In the genomic region with DNA sequence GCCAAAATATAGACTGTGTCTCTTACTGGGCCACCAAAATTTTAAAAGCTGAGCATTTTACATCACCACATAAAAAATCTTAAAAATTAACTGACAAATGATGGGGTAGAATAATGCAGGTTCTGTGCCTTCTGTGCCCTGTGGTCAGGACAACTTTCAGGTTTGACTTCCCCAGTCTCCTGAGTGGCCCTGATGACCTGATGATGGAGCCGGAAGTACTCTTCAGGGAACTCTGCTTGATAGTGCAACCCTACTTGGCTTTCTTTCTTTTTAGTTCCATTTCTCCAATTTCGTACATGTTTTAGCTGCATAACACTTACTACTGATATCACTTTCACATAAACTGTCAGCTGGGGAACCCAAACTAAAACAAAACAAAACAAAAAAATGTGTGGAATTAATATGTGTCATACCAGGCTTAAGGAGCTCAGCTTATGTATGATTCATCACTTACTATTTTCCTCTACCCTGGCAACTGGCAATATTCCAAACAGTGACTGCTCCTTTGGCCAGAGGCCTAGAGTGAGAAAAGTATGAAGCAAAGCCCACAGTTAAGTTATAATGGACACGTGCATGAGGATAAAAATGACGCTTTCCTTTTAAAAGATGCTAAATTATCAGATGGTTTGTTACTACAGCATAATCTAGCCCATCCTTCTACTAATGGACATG, we compare ENCODE assay signal across 9 cellular contexts.
DNase-seq lines count a peak whose midpoint lies in the region; ATAC-seq and TF ChIP-seq lines count a peak whose summit lies in the region.
"Had no signal": no experiment of that assay in that cellular context is flagged by ENCODE, and none has a peak within 500 bp of the region (broad histone marks: within the 10 kb centered on the region; RNA-seq: fewer than 3 reads in every experiment).

No MANE protein-coding gene starts in this region.

- no peaks in the 10 kb centered on the region for H4K20me1 ChIP-seq in smooth muscle cell (ENCODE audit: low read depth)
- H4K20me1 ChIP-seq in MM.1S (ENCODE audit: insufficient read depth, low read length), result no peaks in the 10 kb centered on the region

- H3K36me3 ChIP-seq in smooth muscle cell (ENCODE audit: low read depth), result no peaks in the 10 kb centered on the region
- no peaks in the 10 kb centered on the region for H3K36me3 ChIP-seq in MM.1S (replicated peaks; ENCODE audit: insufficient read depth, low read length)

- no peak overlapping the region for H3K4me3 Mint-ChIP-seq in effector memory CD8-positive, alpha-beta T cell

- H2AFZ ChIP-seq in smooth muscle cell (ENCODE audit: low read depth) (no peak overlapping the region), MM.1S (ENCODE audit: low read length) (no peak overlapping the region)

- H3K9me3 ChIP-seq in smooth muscle cell (replicated peaks; ENCODE audit: low read depth) (no peaks in the 10 kb centered on the region), MM.1S (replicated peaks; ENCODE audit: insufficient read depth, low read length) (no peaks in the 10 kb centered on the region)

- H3K79me2 ChIP-seq in smooth muscle cell (ENCODE audit: low read depth), result no peaks in the 10 kb centered on the region
- no peaks in the 10 kb centered on the region for H3K79me2 ChIP-seq in MM.1S (ENCODE audit: low read length)

- H3F3A ChIP-seq in smooth muscle cell (ENCODE audit: low read depth) (no peaks in the 10 kb centered on the region), MM.1S (ENCODE audit: insufficient read depth, low read length) (no peaks in the 10 kb centered on the region)

- no peaks in the 10 kb centered on the region for H3K36me3 Mint-ChIP-seq in effector memory CD8-positive, alpha-beta T cell (ENCODE audit: insufficient read depth)

- no peaks in the 10 kb centered on the region for H3K4me1 Mint-ChIP-seq in effector memory CD8-positive, alpha-beta T cell (ENCODE audit: low read depth in 2 of 2)

- H3K4me3 ChIP-seq in foreskin fibroblast (ENCODE audit: low read depth in 1 of 2, low read length in 2 of 2) (no peak overlapping the region), smooth muscle cell (no peak overlapping the region), MM.1S (ENCODE audit: low read length) (no peak overlapping the region)

- H3K4me2 ChIP-seq in smooth muscle cell (peak overlapping the region; percentile 59), MM.1S (ENCODE audit: low read depth, low read length) (no peak overlapping the region)

- H3K27me3 ChIP-seq in smooth muscle cell (ENCODE audit: low read depth), result no peaks in the 10 kb centered on the region
- no peaks in the 10 kb centered on the region for H3K27me3 ChIP-seq in MM.1S (replicated peaks; ENCODE audit: insufficient read depth, low read length)

- H3K27ac ChIP-seq in smooth muscle cell (ENCODE audit: low read depth) (peak overlapping the region; percentile 98), MM.1S (ENCODE audit: low read length) (no peak overlapping the region)

- H3K9me2 ChIP-seq in MM.1S (replicated peaks; ENCODE audit: insufficient read depth, low read length), result no peaks in the 10 kb centered on the region

- no peak overlapping the region for H3K27ac Mint-ChIP-seq in effector memory CD8-positive, alpha-beta T cell

- no peak for ATAC-seq in effector memory CD8-positive, alpha-beta T cell (replicated peaks)

- no peaks in the 10 kb centered on the region for H3K4me1 ChIP-seq in smooth muscle cell (ENCODE audit: low read depth)
- no peaks in the 10 kb centered on the region for H3K4me1 ChIP-seq in MM.1S (ENCODE audit: low read length)

- H3K27me3 Mint-ChIP-seq in effector memory CD8-positive, alpha-beta T cell, result no peaks in the 10 kb centered on the region

- DNase-seq in HK-2 (ENCODE audit: unreplicated experiment) (peak; percentile 66), SHP77 treated with DMSO at 0.1 percent for 48 hours (lab: John Stamatoyannopoulos, UW) (peak; percentile 60), foreskin fibroblast (peak; percentile 53 to 65), smooth muscle cell (lab: John Stamatoyannopoulos, UW; ENCODE audit: unreplicated experiment) (no peak), MM.1S (no peak), iPS-NIHi7 (ENCODE audit: extremely low spot score) (no peak)
- no peak for DNase-seq in effector memory CD8-positive, alpha-beta T cell
- DNase-seq in activated naive CD4-positive, alpha-beta T cell (lab: John Stamatoyannopoulos, UW), result no peak
- DNase-seq: stimulated activated CD4-positive, alpha-beta T cell treated with anti-CD3 and anti-CD28 coated beads, Interleukin-2, amount 100 ng/mL, for 48 hours had no signal

- WGBS in smooth muscle cell (ENCODE audit: low lambda C conversion rate), result 36% methylated on average over 4 of the region's 4 CpGs

- peak overlapping the region; percentile 93 for H3K9ac ChIP-seq in smooth muscle cell (ENCODE audit: low read depth)
- no peak overlapping the region for H3K9ac ChIP-seq in MM.1S (ENCODE audit: low read length)

- TF ChIP-seq CTCF in foreskin fibroblast (IDR thresholded peaks at IDR 0.05; ENCODE audit: low read depth, low read length) (no peak), smooth muscle cell (IDR thresholded peaks at IDR 0.05; ENCODE audit: borderline replicate concordance, insufficient read depth, poor library complexity, severe bottlenecking) (no peak), MM.1S (IDR thresholded peaks at IDR 0.05; ENCODE audit: low read length) (no peak)

- H3K9me3 Mint-ChIP-seq in effector memory CD8-positive, alpha-beta T cell, result peaks cover 11% of the 10 kb centered on the region in 2 donors

Comparison
In these comparisons a context has a peak if more than half of its experiments do, and no peak if none do; other contexts are left out.
1. DNase-seq: peak in HK-2 (single experiment), SHP77 treated with DMSO at 0.1 percent for 48 hours (single experiment) and foreskin fibroblast (2 of 2); none in smooth muscle cell (single experiment), MM.1S (single experiment), iPS-NIHi7 (single experiment), effector memory CD8-positive, alpha-beta T cell (0 of 3) and activated naive CD4-positive, alpha-beta T cell (0 of 4).